In the genomic region with DNA sequence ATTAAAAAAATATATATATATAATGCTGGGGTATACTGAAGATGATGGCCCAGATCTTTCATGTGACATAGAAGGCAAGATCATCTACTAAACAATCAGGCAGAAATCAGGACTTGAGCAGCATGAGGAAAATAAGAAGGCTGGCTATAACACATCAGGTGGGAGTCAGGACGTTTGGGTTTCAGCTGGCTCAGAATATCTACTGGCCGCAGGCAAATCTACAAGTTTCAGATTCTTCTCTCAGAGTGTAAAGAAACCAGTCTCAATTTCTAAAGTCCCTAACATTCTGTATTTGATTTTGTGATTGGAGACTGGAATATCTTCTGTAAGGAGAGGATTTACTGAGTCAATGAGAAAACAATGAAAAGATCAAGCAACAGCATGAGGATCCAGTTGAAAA, we compare ENCODE assay signal across 11 cellular contexts. TPM values are rescaled to one million over a fixed set of nuclear protein-coding genes. Genes with fewer than 3 reads are reported as not detected.
DNase-seq lines count a peak whose midpoint lies in the region; ATAC-seq, FAIRE-seq and TF ChIP-seq lines count a peak whose summit lies in the region.
"Had no signal": no experiment of that assay in that cellular context is flagged by ENCODE, and none has a peak within 500 bp of the region (broad histone marks: within the 10 kb centered on the region; RNA-seq: fewer than 3 reads in every experiment).

No MANE protein-coding gene starts in this region.

- FAIRE-seq in small intestine (lab: Jason Lieb, UNC) = no peak

- no peak overlapping the region for H3K27ac ChIP-seq in small intestine (ENCODE audit: low read depth in 1 of 2, low read length in 1 of 2)
- H3K27ac ChIP-seq: psoas muscle had no signal

- TF ChIP-seq CTCF in foreskin fibroblast (IDR thresholded peaks at IDR 0.05; ENCODE audit: low read depth, low read length) = no peak

- intact Hi-C loops in posterior cingulate gyrus (cut with DNase I) = no loop called here

- H3K36me3 ChIP-seq in small intestine (ENCODE audit: control insufficient read depth in 2 of 2, insufficient read depth in 2 of 2, low read length in 2 of 2) = no peaks in the 10 kb centered on the region

- H3K4me3 ChIP-seq in small intestine (ENCODE audit: low read depth in 1 of 2, low read length in 2 of 2) (no peak overlapping the region), foreskin fibroblast (ENCODE audit: low read depth in 1 of 2, low read length in 2 of 2) (no peak overlapping the region)
- H3K4me3 ChIP-seq: psoas muscle had no signal

- no peaks in the 10 kb centered on the region for H3K27me3 ChIP-seq in small intestine (ENCODE audit: control insufficient read depth in 2 of 2, insufficient read depth in 2 of 2, low read length in 2 of 2)

- H3K4me1 ChIP-seq in small intestine (ENCODE audit: control insufficient read depth in 2 of 2, insufficient read depth in 1 of 2, low read depth in 1 of 2, low read length in 1 of 2) = peaks cover 0 to 4% of the 10 kb centered on the region in 2 donors
- H3K4me1 ChIP-seq: psoas muscle had no signal

- WGBS in small intestine, 3 donors = 81 to 88% (median 84%) methylated on average over 2 of the region's 2 CpGs

- H3K9me3 ChIP-seq in small intestine (ENCODE audit: control insufficient read depth, low read depth) = no peaks in the 10 kb centered on the region
- H3K9me3 ChIP-seq: psoas muscle had no signal

- ATAC-seq in GM18511 (IDR thresholded peaks at IDR 0.05; ENCODE audit: unreplicated experiment) (peak; percentile 42), GM21390 (IDR thresholded peaks at IDR 0.05; ENCODE audit: unreplicated experiment) (peak; percentile 66), HG02884 (IDR thresholded peaks at IDR 0.05; ENCODE audit: unreplicated experiment) (peak; percentile 49), HG03565 (IDR thresholded peaks at IDR 0.05; ENCODE audit: unreplicated experiment) (peak; percentile 51)
- ATAC-seq: psoas muscle had no signal

- no peak for DNase-seq in small intestine
- no peak for DNase-seq in HuH-7.5 (ENCODE audit: low spot score)
- DNase-seq in posterior cingulate gyrus = no peak
- no peak for DNase-seq in foreskin fibroblast
- DNase-seq: islet precursor cell; psoas muscle; stimulated activated naive CD4-positive, alpha-beta T cell treated with Interleukin-2 at 50 U/mL for 16 hours had no signal

RNA-seq across cellular contexts. Expression of gene FAM3C, which starts 37.7 kb away (rescaled TPM):
- polyA plus RNA-seq in small intestine = 100 to 1,000 TPM in 2 of 3 donors, 10 to 100 TPM in 1; 98.0 to 166 (median 145) TPM
